ENCODE assay signal across 13 cellular contexts in the genomic region with DNA sequence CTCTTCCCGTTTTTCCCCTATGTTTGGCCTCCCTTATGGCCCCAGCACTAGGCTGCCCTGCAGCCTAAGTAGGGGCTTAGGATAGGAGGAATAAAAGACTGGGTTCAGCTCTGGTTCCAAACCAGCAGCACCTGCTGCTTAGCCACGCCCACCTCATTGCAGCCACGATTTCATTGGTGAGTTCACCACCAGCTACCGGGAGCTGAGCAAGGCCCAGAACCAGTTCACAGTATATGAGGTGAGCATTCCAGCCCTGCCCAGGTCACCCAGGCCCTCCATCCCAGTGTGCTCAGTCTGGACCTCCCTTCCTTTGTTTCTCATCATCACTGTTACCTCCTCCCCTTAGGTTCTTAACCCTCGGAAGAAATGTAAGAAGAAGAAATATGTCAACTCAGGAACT. TPM values are rescaled to one million over a fixed set of nuclear protein-coding genes. Genes with fewer than 3 reads are reported as not detected.
DNase-seq lines count a peak whose midpoint lies in the region; ATAC-seq, FAIRE-seq and TF ChIP-seq lines count a peak whose summit lies in the region.
"Had no signal": no experiment of that assay in that cellular context is flagged by ENCODE, and none has a peak within 500 bp of the region (broad histone marks: within the 10 kb centered on the region; RNA-seq: fewer than 3 reads in every experiment).

No MANE protein-coding gene starts in this region.

- H3K27me3 Mint-ChIP-seq in natural killer cell (ENCODE audit: low read depth in 2 of 2): peaks cover 0 to 6% of the 10 kb centered on the region in 2 donors

- no peak for ATAC-seq in thoracic aorta (ENCODE audit: insufficient number of reproducible peaks, low FRiP score, low read depth)
- no peak for ATAC-seq in GM19452 (IDR thresholded peaks at IDR 0.05; ENCODE audit: unreplicated experiment)
- ATAC-seq in natural killer cell: no peak

- no peaks in the 10 kb centered on the region for H3K9me3 ChIP-seq in thoracic aorta
- H3K9me3 ChIP-seq: BLaER1 had no signal

- TF ChIP-seq CTCF in epithelial cell of esophagus (IDR thresholded peaks at IDR 0.05; ENCODE audit: insufficient read depth, low read depth, low read length, missing control alignments): no peak
- TF ChIP-seq CTCF in thoracic aorta (IDR thresholded peaks at IDR 0.05): no peak
- no peak for TF ChIP-seq CTCF in natural killer cell (IDR thresholded peaks at IDR 0.05)

- no peaks in the 10 kb centered on the region for H3K36me3 ChIP-seq in thoracic aorta
- H3K36me3 ChIP-seq: BLaER1 had no signal

- no peaks in the 10 kb centered on the region for H3K27me3 ChIP-seq in thoracic aorta (replicated peaks; ENCODE audit: insufficient read depth)
- H3K27me3 ChIP-seq: BLaER1 had no signal

- no peak for FAIRE-seq in RCC 7860 (lab: Jason Lieb, UNC)
- FAIRE-seq: TTC549 had no signal

- H3K4me1 ChIP-seq in thoracic aorta (ENCODE audit: control insufficient read depth in 1 of 2, low read depth in 2 of 2): peaks cover 3 to 10% of the 10 kb centered on the region in 2 donors

- peak overlapping the region; percentile 46 to 74 for H3K27ac ChIP-seq in thoracic aorta
- H3K27ac ChIP-seq: BLaER1 had no signal

- no peak overlapping the region for H3K27ac Mint-ChIP-seq in natural killer cell

- no peaks in the 10 kb centered on the region for H3K36me3 Mint-ChIP-seq in natural killer cell

- DNase-seq in SIG-M5 treated with dmso at 0.1 percent for 504 hours (lab: John Stamatoyannopoulos, UW; ENCODE audit: unreplicated experiment) (peak; percentile 43), SIG-M5 (lab: John Stamatoyannopoulos, UW) (no peak), NOMO-1 treated with DMSO at 0.1 percent for 48 hours (lab: John Stamatoyannopoulos, UW; ENCODE audit: unreplicated experiment) (peak; percentile 29), epithelial cell of esophagus (ENCODE audit: low read depth) (peak; percentile 29), thoracic aorta (ENCODE audit: low spot score) (no peak), RCC 7860 (ENCODE audit: low spot score) (no peak), natural killer cell (no peak)
- DNase-seq: activated CD8-positive, alpha-beta memory T cell treated with anti-CD3 and anti-CD28 coated beads, Interleukin-2, amount 50 U/mL, for 4 hours; NCI-H1105 had no signal

- no peak overlapping the region for H3K4me3 Mint-ChIP-seq in natural killer cell

- no peaks in the 10 kb centered on the region for H3K9me3 Mint-ChIP-seq in natural killer cell

- intact Hi-C loops in natural killer cell (cut with micrococcal nuclease): no loop called here

- H3K4me1 Mint-ChIP-seq in natural killer cell: peaks cover 0 to 4% of the 10 kb centered on the region in 2 donors

- H3K4me3 ChIP-seq in epithelial cell of esophagus (ENCODE audit: low read length) (no peak overlapping the region), thoracic aorta (no peak overlapping the region)
- H3K4me3 ChIP-seq: BLaER1, lung had no signal

RNA-seq across cellular contexts. Expression of a gene that starts 11.5 kb away (rescaled TPM):
- total RNA-seq in thoracic aorta: not detected
- total RNA-seq in natural killer cell: under 1 TPM in 2 of 3 donors, not detected in 1; 0.43 to 0.49 TPM

RNA-seq across cellular contexts. Expression of a gene that starts 16.4 kb away (rescaled TPM):
- total RNA-seq in thoracic aorta: 10 to 100 TPM; 16.4 to 21.0 TPM
- 10 to 100 TPM; 45.1 to 72.1 (median 66.5) TPM for total RNA-seq in natural killer cell

RNA-seq across cellular contexts. Expression of a gene that starts 34.6 kb away (rescaled TPM):
- total RNA-seq in thoracic aorta (10 to 100 TPM; 23.0 to 26.3 TPM), natural killer cell (10 to 100 TPM; 33.4 to 52.1 (median 34.7) TPM)

RNA-seq across cellular contexts. Expression of a gene that starts 54.6 kb away (rescaled TPM):
- total RNA-seq in thoracic aorta (10 to 100 TPM; 50.9 to 69.7 TPM), natural killer cell (10 to 100 TPM in 1 of 3 donors, 1 to 10 TPM in 2; 7.4 to 20.4 (median 8.7) TPM)

Comparison
In these comparisons a context has a peak if more than half of its experiments do, and no peak if none do; other contexts are left out.
1. DNase-seq: peak in SIG-M5 treated with dmso at 0.1 percent for 504 hours (single experiment), NOMO-1 treated with DMSO at 0.1 percent for 48 hours (single experiment) and epithelial cell of esophagus (single experiment); none in SIG-M5 (single experiment), thoracic aorta (single experiment), RCC 7860 (single experiment) and natural killer cell (single experiment).